Comparison of ENCODE assay signal across 8 cellular contexts in the genomic region with DNA sequence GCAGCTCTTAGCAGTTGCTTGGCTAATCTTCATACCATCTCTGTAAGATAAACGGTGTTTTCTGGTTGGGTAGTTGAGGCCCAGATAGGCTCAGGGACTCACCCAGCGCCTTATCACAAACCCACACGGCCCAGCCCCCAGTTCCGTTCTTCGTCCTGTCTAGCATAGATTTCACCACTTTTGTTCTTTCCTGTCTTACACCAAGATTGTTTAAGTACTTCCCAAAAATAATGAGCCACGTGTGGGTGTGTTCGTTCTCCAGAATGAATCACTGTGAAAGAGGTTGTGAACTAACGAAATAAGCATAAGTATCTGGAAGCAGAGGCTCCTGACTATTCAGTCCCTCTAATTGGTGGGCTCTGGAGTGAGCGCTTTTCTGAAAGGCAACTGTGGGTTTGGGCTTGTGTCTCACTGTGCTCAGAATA. TPM values are rescaled to one million over a fixed set of nuclear protein-coding genes. Genes with fewer than 3 reads are reported as not detected.
DNase-seq lines count a peak whose midpoint lies in the region; ATAC-seq and TF ChIP-seq lines count a peak whose summit lies in the region.

No MANE protein-coding gene starts in this region.

- no peaks in the 10 kb centered on the region for H3K9me3 ChIP-seq in esophagus muscularis mucosa
- H3K9me3 ChIP-seq in osteoblast (ENCODE audit: low read depth, low read length) = no peaks in the 10 kb centered on the region
- H3K9me3 ChIP-seq in aorta (ENCODE audit: control insufficient read depth, low read length) = no peaks in the 10 kb centered on the region

- WGBS in esophagus muscularis mucosa = 46% methylated on average over 9 of the region's 9 CpGs
- 23 to 28% methylated on average over 9 of the region's 9 CpGs for WGBS in aorta, 2 donors

- H3K4me1 ChIP-seq in esophagus muscularis mucosa = peaks cover 40 to 52% (median 47%) of the 10 kb centered on the region in 4 donors
- H3K4me1 ChIP-seq in osteoblast (ENCODE audit: insufficient read depth, low read length) = peaks cover 65% of the 10 kb centered on the region
- H3K4me1 ChIP-seq in aorta (ENCODE audit: control insufficient read depth in 1 of 2, insufficient read depth in 2 of 2, low read length in 2 of 2) = peaks cover 6 to 15% of the 10 kb centered on the region in 2 donors

- TF ChIP-seq CTCF in esophagus muscularis mucosa (IDR thresholded peaks at IDR 0.05) (no peak), osteoblast (IDR thresholded peaks at IDR 0.05; ENCODE audit: extremely low read depth, low read depth, low read length) (no peak)

- TF ChIP-seq EP300 in esophagus muscularis mucosa (IDR thresholded peaks at IDR 0.05) = no peak

- H3K27ac ChIP-seq in esophagus muscularis mucosa (replicated peaks in 1 of 4) = peak overlapping the region; percentile 26 to 60 (median 31)
- peak overlapping the region; percentile 45 for H3K27ac ChIP-seq in osteoblast (ENCODE audit: low read depth, low read length)
- H3K27ac ChIP-seq in aorta (ENCODE audit: low read depth in 1 of 2, low read length in 2 of 2) = no peak overlapping the region

- peak overlapping the region; percentile 45 for H3K4me2 ChIP-seq in osteoblast (ENCODE audit: insufficient read depth, low read length)

- ATAC-seq in aorta (ENCODE audit: low FRiP score) (peak; percentile 65), GM18907 (IDR thresholded peaks at IDR 0.05; ENCODE audit: unreplicated experiment) (no peak)

- H2AFZ ChIP-seq in osteoblast (ENCODE audit: low read length) = no peak overlapping the region

- DNase-seq in HCEC 1CT (peak; percentile 79), esophagus muscularis mucosa (ENCODE audit: extremely low spot score) (no peak), osteoblast (ENCODE audit: insufficient read length, low spot score, missing footprints) (no peak), aorta (peak in 1 of 2 donors; percentile 72), NCI-H1417 treated with DMSO at 0.1 percent for 48 hours (lab: John Stamatoyannopoulos, UW) (no peak), SW480 (ENCODE audit: low spot score) (no peak)
- peak; percentile 24 to 31 for DNase-seq in activated CD4-positive, alpha-beta T cell treated with anti-CD3 and anti-CD28 coated beads, Interleukin-2, amount 50 U/mL, for 4 hours

- intact Hi-C loops in esophagus muscularis mucosa (cut with DNase I) (no loop called here), aorta (cut with DNase I) (no loop called here)

- TF ChIP-seq POLR2A in esophagus muscularis mucosa (IDR thresholded peaks at IDR 0.05; ENCODE audit: low read depth) = no peak

- peaks cover 16% of the 10 kb centered on the region for H4K20me1 ChIP-seq in osteoblast (ENCODE audit: insufficient read depth, low read length)

- H3K27me3 ChIP-seq in esophagus muscularis mucosa (no peaks in the 10 kb centered on the region), osteoblast (ENCODE audit: insufficient read depth, low read length) (no peaks in the 10 kb centered on the region), aorta (ENCODE audit: control insufficient read depth in 1 of 2, insufficient read depth in 2 of 2, low read length in 1 of 2) (no peaks in the 10 kb centered on the region)

- H3K4me3 ChIP-seq in esophagus muscularis mucosa (no peak overlapping the region), osteoblast (ENCODE audit: insufficient read depth, low read length) (no peak overlapping the region), aorta (ENCODE audit: low read length in 2 of 2) (no peak overlapping the region)

- H3K36me3 ChIP-seq in esophagus muscularis mucosa (peaks cover 21 to 29% (median 25%) of the 10 kb centered on the region in 4 donors), osteoblast (ENCODE audit: insufficient read depth, low read length) (peaks cover 18% of the 10 kb centered on the region), aorta (ENCODE audit: control insufficient read depth in 1 of 2, insufficient read depth in 2 of 2, low read length in 1 of 2) (peaks cover 0 to 5% of the 10 kb centered on the region in 2 donors)

- peaks cover 51% of the 10 kb centered on the region for H3K79me2 ChIP-seq in osteoblast (ENCODE audit: insufficient read depth, low read length)

RNA-seq across cellular contexts. Expression of a gene that starts 21.4 kb away (rescaled TPM):
- total RNA-seq in esophagus muscularis mucosa (10 to 100 TPM in 3 of 4 donors, 1 to 10 TPM in 1; 9.1 to 22.4 (median 13.9) TPM), osteoblast (10.5 and 13.0 TPM in 2 replicates), aorta (10 to 100 TPM; 24.0 to 24.5 TPM)
- 1 to 10 TPM; 2.3 to 6.9 TPM for polyA plus RNA-seq in aorta

RNA-seq across cellular contexts. Expression of a gene that starts 33.9 kb away (rescaled TPM):
- total RNA-seq in esophagus muscularis mucosa (10 to 100 TPM; 13.3 to 26.9 (median 18.3) TPM), osteoblast (4.7 and 6.5 TPM in 2 replicates), aorta (100 to 1,000 TPM in 1 of 2 donors, 10 to 100 TPM in 1; 64.2 to 129 TPM)
- 10 to 100 TPM in 1 of 2 donors, 1 to 10 TPM in 1; 7.1 to 13.8 TPM for polyA plus RNA-seq in aorta

Comparison
In these comparisons a context has a peak if more than half of its experiments do, and no peak if none do; other contexts are left out.
1. DNase-seq: peak in HCEC 1CT (single experiment) and activated CD4-positive, alpha-beta T cell treated with anti-CD3 and anti-CD28 coated beads, Interleukin-2, amount 50 U/mL, for 4 hours (2 of 2); none in esophagus muscularis mucosa (single experiment), osteoblast (single experiment), NCI-H1417 treated with DMSO at 0.1 percent for 48 hours (single experiment) and SW480 (single experiment).
2. H3K27ac ChIP-seq: peak in esophagus muscularis mucosa (4 of 4) and osteoblast (single experiment); none in aorta (0 of 2).